In the genomic region with DNA sequence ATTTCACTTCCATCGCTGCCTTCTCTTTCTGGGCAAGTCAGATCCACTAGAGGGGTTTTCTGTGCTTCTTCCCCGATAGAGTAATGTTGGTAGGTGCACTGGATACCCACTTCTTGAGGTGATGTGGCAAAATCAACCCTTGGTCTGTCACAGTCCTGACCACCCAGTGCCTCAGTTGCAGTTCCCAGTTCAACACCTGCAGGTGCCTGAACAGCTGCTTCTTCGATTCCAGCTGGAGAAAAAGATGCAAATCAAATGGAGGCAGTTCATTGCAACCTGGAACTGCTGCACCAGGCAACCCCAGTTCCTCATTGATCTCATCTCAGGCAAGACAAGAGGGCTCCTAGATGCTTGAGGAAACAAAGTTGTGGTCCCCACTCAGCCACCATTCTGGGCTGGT, we compare ENCODE assay signal across 18 cellular contexts.
DNase-seq lines count a peak whose midpoint lies in the region; ATAC-seq, FAIRE-seq and TF ChIP-seq lines count a peak whose summit lies in the region.
"Had no signal": no experiment of that assay in that cellular context is flagged by ENCODE, and none has a peak within 500 bp of the region (broad histone marks: within the 10 kb centered on the region; RNA-seq: fewer than 3 reads in every experiment).

No MANE protein-coding gene starts in this region.

- peak overlapping the region; percentile 15 for H3K4me3 Mint-ChIP-seq in activated B cell treated with CpG ODN at 0.5 μM for 24 hours
- H3K4me3 Mint-ChIP-seq: activated CD4-positive, alpha-beta T cell treated with anti-CD3 and anti-CD28 coated beads for 36 hours; activated T-cell treated with anti-CD3 and anti-CD28 coated beads, Interleukin-2, amount 50 U/mL, for 72 hours; stimulated activated naive CD8-positive, alpha-beta T cell treated with anti-CD3 and anti-CD28 coated beads, Interleukin-15, amount 100 ng/mL, for 72 hours had no signal

- DNase-seq in GM18507 (ENCODE audit: extremely low spot score, insufficient read length, low read depth) = no peak
- no peak for DNase-seq in activated B cell treated with CpG ODN at 0.5 μM for 24 hours
- no peak for DNase-seq in mesenteric fat pad (ENCODE audit: low spot score)
- DNase-seq in RCC 7860 (ENCODE audit: low spot score) = no peak
- no peak for DNase-seq in T1000 (lab: John Stamatoyannopoulos, UW)
- DNase-seq: activated CD4-positive, alpha-beta T cell treated with anti-CD3 and anti-CD28 coated beads for 36 hours; activated T-cell treated with anti-CD3 and anti-CD28 coated beads, Interleukin-2, amount 50 U/mL, for 72 hours; aorta; effector CD8-positive, alpha-beta T cell; foreskin melanocyte; kidney; OCI-M1; retina; stimulated activated CD4-positive, alpha-beta T cell treated with anti-CD3 and anti-CD28 coated beads, Interleukin-4, amount 100 ng/mL, for 1 hour; stimulated activated naive CD8-positive, alpha-beta T cell treated with anti-CD3 and anti-CD28 coated beads, Interleukin-15, amount 100 ng/mL, for 72 hours had no signal

- POLR2A ChIA-PET in activated B cell treated with CpG ODN at 0.5 μM for 24 hours (lab: Charles Lee) = interaction anchor here (0.6 kb wide), 1 partner anchor 201 kb away, joined by 4 read pairs; no protein-coding TSS in a partner anchor

- H3K9me3 Mint-ChIP-seq in activated B cell treated with CpG ODN at 0.5 μM for 24 hours = no peaks in the 10 kb centered on the region
- H3K9me3 Mint-ChIP-seq: activated T-cell treated with anti-CD3 and anti-CD28 coated beads, Interleukin-2, amount 50 U/mL, for 72 hours had no signal

- peak overlapping the region; percentile 50 for H3K27ac Mint-ChIP-seq in activated B cell treated with CpG ODN at 0.5 μM for 24 hours
- H3K27ac Mint-ChIP-seq: activated CD4-positive, alpha-beta T cell treated with anti-CD3 and anti-CD28 coated beads for 36 hours; activated T-cell treated with anti-CD3 and anti-CD28 coated beads, Interleukin-2, amount 50 U/mL, for 72 hours; stimulated activated naive CD8-positive, alpha-beta T cell treated with anti-CD3 and anti-CD28 coated beads, Interleukin-15, amount 100 ng/mL, for 72 hours had no signal

- CTCF ChIA-PET in activated B cell treated with CpG ODN at 0.5 μM for 24 hours (lab: Charles Lee) = interaction anchor here (0.7 kb wide), 1 partner anchor 60 kb away, joined by 3 read pairs; no protein-coding TSS in a partner anchor

- H3K27me3 Mint-ChIP-seq in activated B cell treated with CpG ODN at 0.5 μM for 24 hours = no peaks in the 10 kb centered on the region
- H3K27me3 Mint-ChIP-seq: activated CD4-positive, alpha-beta T cell treated with anti-CD3 and anti-CD28 coated beads for 36 hours; stimulated activated naive CD8-positive, alpha-beta T cell treated with anti-CD3 and anti-CD28 coated beads, Interleukin-15, amount 100 ng/mL, for 72 hours had no signal

- FAIRE-seq in GM18507 (lab: Jason Lieb, UNC) = peak; percentile 65
- no peak for FAIRE-seq in RCC 7860 (lab: Jason Lieb, UNC)
- FAIRE-seq: kidney had no signal

- intact Hi-C loops in activated B cell treated with CpG ODN at 0.5 μM for 24 hours (cut with micrococcal nuclease) = no loop called here

- TF ChIP-seq CTCF in activated B cell treated with CpG ODN at 0.5 μM for 24 hours (IDR thresholded peaks at IDR 0.05) = no peak

- no peaks in the 10 kb centered on the region for H3K36me3 Mint-ChIP-seq in activated B cell treated with CpG ODN at 0.5 μM for 24 hours (ENCODE audit: low read depth)

- peaks cover 73% of the 10 kb centered on the region for H3K4me1 Mint-ChIP-seq in activated B cell treated with CpG ODN at 0.5 μM for 24 hours

- ATAC-seq in GM21447 (IDR thresholded peaks at IDR 0.05; ENCODE audit: unreplicated experiment) (peak; percentile 62), HG03045 (IDR thresholded peaks at IDR 0.05; ENCODE audit: unreplicated experiment) (peak; percentile 79), activated B cell treated with CpG ODN at 0.5 μM for 24 hours (ENCODE audit: low read depth) (peak; percentile 49), GM19035 (IDR thresholded peaks at IDR 0.05; ENCODE audit: unreplicated experiment) (no peak)
- ATAC-seq: activated CD4-positive, alpha-beta T cell treated with anti-CD3 and anti-CD28 coated beads for 36 hours; activated T-cell treated with anti-CD3 and anti-CD28 coated beads, Interleukin-2, amount 50 U/mL, for 72 hours; stimulated activated naive CD8-positive, alpha-beta T cell treated with anti-CD3 and anti-CD28 coated beads, Interleukin-15, amount 100 ng/mL, for 72 hours had no signal
